9 cellular contexts compared by ENCODE assay signal in genomic region chr13:110471833-110472162, GRCh38.
DNase-seq lines count a peak whose midpoint lies in the region; ATAC-seq and TF ChIP-seq lines count a peak whose summit lies in the region.
"Had no signal": no experiment of that assay in that cellular context is flagged by ENCODE, and none has a peak within 500 bp of the region (broad histone marks: within the 10 kb centered on the region; RNA-seq: fewer than 3 reads in every experiment).

No MANE protein-coding gene starts in this region.

- H4K20me1 ChIP-seq in OCI-LY3 (ENCODE audit: insufficient read depth, low read length) = no peaks in the 10 kb centered on the region

- H3K4me2 ChIP-seq in OCI-LY3 (ENCODE audit: low read length) = peak overlapping the region; percentile 96

- no peak for TF ChIP-seq CTCF in OCI-LY3 (IDR thresholded peaks at IDR 0.05; ENCODE audit: low read depth, low read length)
- no peak for TF ChIP-seq CTCF in CD4-positive, alpha-beta T cell (IDR thresholded peaks at IDR 0.05)

- H3K79me2 ChIP-seq in OCI-LY3 (ENCODE audit: low read length) = no peaks in the 10 kb centered on the region

- H3K36me3 ChIP-seq in OCI-LY3 (replicated peaks; ENCODE audit: low read depth, low read length) = no peaks in the 10 kb centered on the region
- peaks cover 5 to 97% (median 96%) of the 10 kb centered on the region in 5 donors for H3K36me3 ChIP-seq in subcutaneous abdominal adipose tissue (ENCODE audit: control insufficient read depth in 5 of 5, insufficient read depth in 5 of 5, low read length in 5 of 5)

- H3K9ac ChIP-seq in OCI-LY3 (ENCODE audit: low read length) (peak overlapping the region; percentile 44; the same call in 1 of the 2 replicates), subcutaneous abdominal adipose tissue (ENCODE audit: low read length in 5 of 5) (no peak overlapping the region)

- H3K4me3 ChIP-seq in OCI-LY3 (ENCODE audit: low read length) = peak overlapping the region; percentile 72
- H3K4me3 ChIP-seq in subcutaneous abdominal adipose tissue (ENCODE audit: low read depth in 1 of 5, low read length in 5 of 5) = no peak overlapping the region

- no peaks in the 10 kb centered on the region for H3K36me3 Mint-ChIP-seq in CD4-positive, alpha-beta T cell (ENCODE audit: low read depth)

- H3K27ac ChIP-seq in OCI-LY3 (ENCODE audit: low read length) = peak overlapping the region; percentile 71
- peak overlapping the region; percentile 18 for H3K27ac ChIP-seq in subcutaneous abdominal adipose tissue (ENCODE audit: low read depth, low read length)
- H3K27ac ChIP-seq in CD4-positive, alpha-beta T cell (ENCODE audit: low read depth, low read length) = no peak overlapping the region
- H3K27ac ChIP-seq: VCaP had no signal

- no peak overlapping the region for H2AFZ ChIP-seq in OCI-LY3 (ENCODE audit: low read depth, low read length)

- H3K4me1 ChIP-seq in OCI-LY3 (ENCODE audit: low read length) (peaks cover 69% of the 10 kb centered on the region), subcutaneous abdominal adipose tissue (ENCODE audit: control insufficient read depth in 5 of 5, insufficient read depth in 5 of 5, low read length in 5 of 5) (peaks cover 0 to 24% (median 13%) of the 10 kb centered on the region in 5 donors)

- no peak overlapping the region for H3K4me3 Mint-ChIP-seq in CD4-positive, alpha-beta T cell

- no peak overlapping the region for H3K27ac Mint-ChIP-seq in CD4-positive, alpha-beta T cell

- ATAC-seq in HG02852 (IDR thresholded peaks at IDR 0.05; ENCODE audit: unreplicated experiment) (peak; percentile 97), Right ventricle myocardium inferior (peak; percentile 79)
- ATAC-seq in CD4-positive, alpha-beta T cell (ENCODE audit: poor library complexity) = no peak

- H3K27me3 ChIP-seq in OCI-LY3 (ENCODE audit: low read depth, low read length) (peaks cover 58% of the 10 kb centered on the region), subcutaneous abdominal adipose tissue (ENCODE audit: control insufficient read depth in 5 of 5, insufficient read depth in 4 of 5, low read length in 5 of 5) (no peaks in the 10 kb centered on the region)
- H3K27me3 ChIP-seq in CD4-positive, alpha-beta T cell (ENCODE audit: control insufficient read depth, insufficient read depth, low read length) = peaks cover 10% of the 10 kb centered on the region

- no peaks in the 10 kb centered on the region for H3K4me1 Mint-ChIP-seq in CD4-positive, alpha-beta T cell (ENCODE audit: low read depth)

- peaks cover 12% of the 10 kb centered on the region for H3K27me3 Mint-ChIP-seq in CD4-positive, alpha-beta T cell

- H3K9me3 ChIP-seq in OCI-LY3 (ENCODE audit: insufficient read depth, low read length) (peaks cover 4% of the 10 kb centered on the region; the same call in 1 of the 2 replicates), subcutaneous abdominal adipose tissue (ENCODE audit: control insufficient read depth in 5 of 5, low read length in 5 of 5) (no peaks in the 10 kb centered on the region)
- no peaks in the 10 kb centered on the region for H3K9me3 ChIP-seq in CD4-positive, alpha-beta T cell (ENCODE audit: control insufficient read depth, low read length)

- CTCF ChIA-PET in CD4-positive, alpha-beta T cell (lab: Charles Lee) = no interaction called here

- intact Hi-C loops in Right ventricle myocardium inferior (cut with DNase I) = no loop called here
- intact Hi-C loops in CD4-positive, alpha-beta T cell (cut with DNase I, micrococcal nuclease) = no loop called here

- POLR2A ChIA-PET in CD4-positive, alpha-beta T cell (lab: Charles Lee) = no interaction called here

- no peaks in the 10 kb centered on the region for H3K9me3 Mint-ChIP-seq in CD4-positive, alpha-beta T cell

- DNase-seq in activated CD4-positive, alpha-beta T cell treated with anti-CD3 and anti-CD28 coated beads for 48 hours = peak; percentile 52
- DNase-seq in activated CD4-positive, alpha-beta T cell treated with anti-CD3 and anti-CD28 coated beads, Interleukin-2, amount 50 U/mL, for 1 hour = no peak
- DNase-seq in Right ventricle myocardium inferior (ENCODE audit: missing footprints) = no peak
- no peak for DNase-seq in CD4-positive, alpha-beta T cell
- no peak for DNase-seq in stimulated activated CD4-positive, alpha-beta T cell treated with anti-CD3 and anti-CD28 coated beads, Interleukin-4, amount 100 ng/mL, for 4 hours
